Comparison of ENCODE assay signal across 1 cellular context in genomic region chr16:15484662-15485061, GRCh38.
TF ChIP-seq lines count a peak whose summit lies in the region.

No MANE protein-coding gene starts in this region.

TF ChIP-seq in IMR-90, 13 proteins besides CTCF, POLR2A, EP300 and RAD21:
- TF ChIP-seq CEBPB (IDR thresholded peaks at IDR 0.05; ENCODE audit: low read depth, low read length) (peak; percentile 87), MAZ (IDR thresholded peaks at IDR 0.05; ENCODE audit: borderline replicate concordance, low read depth, low read length) (no peak)
